Comparison of ENCODE assay signal across 13 cellular contexts in the genomic region with DNA sequence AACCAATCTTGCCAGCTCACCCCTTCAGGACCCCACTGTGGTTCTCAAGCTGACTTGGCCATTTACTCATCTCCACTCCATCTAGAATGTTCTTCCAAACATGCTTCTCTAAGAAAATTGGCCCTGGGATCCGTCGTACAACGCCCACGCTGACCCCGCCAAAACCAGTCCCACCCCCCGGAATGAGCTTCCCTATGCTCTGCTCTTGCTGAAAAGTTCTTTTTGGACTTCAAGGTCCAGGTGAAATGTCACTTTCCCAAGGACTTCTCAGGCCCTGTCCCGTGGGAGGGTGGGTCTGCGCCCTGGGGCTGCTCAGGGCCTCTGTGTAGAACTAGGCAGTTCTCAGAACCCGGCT. TPM values are rescaled to one million over a fixed set of nuclear protein-coding genes. Genes with fewer than 3 reads are reported as not detected.
DNase-seq lines count a peak whose midpoint lies in the region; ATAC-seq and TF ChIP-seq lines count a peak whose summit lies in the region.
"Had no signal": no experiment of that assay in that cellular context is flagged by ENCODE, and none has a peak within 500 bp of the region (broad histone marks: within the 10 kb centered on the region; RNA-seq: fewer than 3 reads in every experiment).

No MANE protein-coding gene starts in this region.

- no peak overlapping the region for H3K4me3 Mint-ChIP-seq in GM23338
- no peak overlapping the region for H3K4me3 Mint-ChIP-seq in activated naive CD4-positive, alpha-beta T cell treated with anti-CD3 and anti-CD28 coated beads, Interleukin-2, amount 10 ng/mL, durations not matched to agents 7 days and 5 days
- H3K4me3 Mint-ChIP-seq: B cell; CD4-positive, alpha-beta memory T cell had no signal

- no peaks in the 10 kb centered on the region for H3K9me3 Mint-ChIP-seq in GM23338
- H3K9me3 Mint-ChIP-seq in activated naive CD4-positive, alpha-beta T cell treated with anti-CD3 and anti-CD28 coated beads, Interleukin-2, amount 10 ng/mL, durations not matched to agents 7 days and 5 days = no peaks in the 10 kb centered on the region
- H3K9me3 Mint-ChIP-seq: CD4-positive, alpha-beta memory T cell had no signal

- peak overlapping the region; percentile 13; the same call in 1 of the 2 replicates for H3K9ac ChIP-seq in BLaER1

- H3K27ac ChIP-seq in BLaER1 = peak overlapping the region; percentile 53; the same call in 1 of the 2 replicates
- no peak overlapping the region for H3K27ac ChIP-seq in GM23338 (ENCODE audit: low read depth)
- peak overlapping the region; percentile 63 for H3K27ac ChIP-seq in angular gyrus (ENCODE audit: low read depth, low read length)
- H3K27ac ChIP-seq in muscle layer of duodenum (ENCODE audit: low read length) = peak overlapping the region; percentile 16
- H3K27ac ChIP-seq: SK-N-MC had no signal

- ATAC-seq in GM23338 (no peak), HG03354 (IDR thresholded peaks at IDR 0.05; ENCODE audit: poor library complexity, severe bottlenecking, unreplicated experiment) (no peak)

- H3K9me3 ChIP-seq in BLaER1 (no peaks in the 10 kb centered on the region), muscle layer of duodenum (ENCODE audit: control insufficient read depth in 1 of 2, low read length in 2 of 2) (no peaks in the 10 kb centered on the region)

- no peaks in the 10 kb centered on the region for H3K36me3 Mint-ChIP-seq in GM23338 (ENCODE audit: low read depth)
- no peaks in the 10 kb centered on the region for H3K36me3 Mint-ChIP-seq in activated naive CD4-positive, alpha-beta T cell treated with anti-CD3 and anti-CD28 coated beads, Interleukin-2, amount 10 ng/mL, durations not matched to agents 7 days and 5 days

- H3K4me1 Mint-ChIP-seq in GM23338 = peaks cover 13% of the 10 kb centered on the region; the same call in 2 of the 3 replicates
- H3K4me1 Mint-ChIP-seq in activated naive CD4-positive, alpha-beta T cell treated with anti-CD3 and anti-CD28 coated beads, Interleukin-2, amount 10 ng/mL, durations not matched to agents 7 days and 5 days = peaks cover 18% of the 10 kb centered on the region

- H3K27me3 ChIP-seq in BLaER1 (no peaks in the 10 kb centered on the region), GM23338 (ENCODE audit: insufficient read depth) (no peaks in the 10 kb centered on the region), muscle layer of duodenum (ENCODE audit: low read depth, low read length) (no peaks in the 10 kb centered on the region)

- H4K20me1 ChIP-seq in BLaER1 = peaks cover 98% of the 10 kb centered on the region
- no peaks in the 10 kb centered on the region for H4K20me1 ChIP-seq in GM23338 (replicated peaks; ENCODE audit: insufficient read depth)

- CTCF ChIA-PET in activated naive CD4-positive, alpha-beta T cell treated with anti-CD3 and anti-CD28 coated beads, Interleukin-2, amount 10 ng/mL, durations not matched to agents 7 days and 5 days (lab: Charles Lee) = no interaction called here

- peak overlapping the region; percentile 43; the same call in 1 of the 2 replicates for H2AFZ ChIP-seq in GM23338

- no peaks in the 10 kb centered on the region for H3K36me3 ChIP-seq in BLaER1
- no peaks in the 10 kb centered on the region; the same call in 1 of the 2 replicates for H3K36me3 ChIP-seq in GM23338 (ENCODE audit: insufficient read depth)
- no peaks in the 10 kb centered on the region for H3K36me3 ChIP-seq in muscle layer of duodenum (ENCODE audit: control insufficient read depth in 1 of 2, insufficient read depth in 2 of 2, low read length in 2 of 2)

- H3K4me3 ChIP-seq in BLaER1 (no peak overlapping the region), GM23338 (no peak overlapping the region), muscle layer of duodenum (ENCODE audit: low read depth in 1 of 2, low read length in 2 of 2) (no peak overlapping the region)
- H3K4me3 ChIP-seq: SK-N-MC had no signal

- peaks cover 7% of the 10 kb centered on the region for H3K27me3 Mint-ChIP-seq in GM23338 (ENCODE audit: insufficient read depth, low read depth, poor library complexity)
- no peaks in the 10 kb centered on the region for H3K27me3 Mint-ChIP-seq in activated naive CD4-positive, alpha-beta T cell treated with anti-CD3 and anti-CD28 coated beads, Interleukin-2, amount 10 ng/mL, durations not matched to agents 7 days and 5 days
- H3K27me3 Mint-ChIP-seq: CD4-positive, alpha-beta memory T cell had no signal

- no peaks in the 10 kb centered on the region; the same call in 1 of the 2 replicates for H3K79me2 ChIP-seq in GM23338 (replicated peaks; ENCODE audit: insufficient read depth)

- no peaks in the 10 kb centered on the region for H3K9me2 ChIP-seq in GM23338 (ENCODE audit: insufficient read depth)

- no peak overlapping the region for H3K27ac Mint-ChIP-seq in GM23338
- no peak overlapping the region for H3K27ac Mint-ChIP-seq in activated naive CD4-positive, alpha-beta T cell treated with anti-CD3 and anti-CD28 coated beads, Interleukin-2, amount 10 ng/mL, durations not matched to agents 7 days and 5 days
- H3K27ac Mint-ChIP-seq: B cell; CD4-positive, alpha-beta memory T cell had no signal

- DNase-seq in GM23338 (ENCODE audit: low spot score) (no peak), T1000 (lab: John Stamatoyannopoulos, UW) (no peak)
- DNase-seq in activated naive CD4-positive, alpha-beta T cell treated with anti-CD3 and anti-CD28 coated beads, Interleukin-2, amount 10 ng/mL, durations not matched to agents 7 days and 5 days = no peak
- DNase-seq: CD4-positive, alpha-beta memory T cell; NCI-H1105 treated with DMSO at 0.1 percent for 48 hours; NCI-H187; Right ventricle myocardium superior had no signal

- H3K4me1 ChIP-seq in BLaER1 (peaks cover 77% of the 10 kb centered on the region), GM23338 (ENCODE audit: insufficient read depth) (peaks cover 25% of the 10 kb centered on the region), muscle layer of duodenum (ENCODE audit: control insufficient read depth in 1 of 2, insufficient read depth in 2 of 2, low read length in 2 of 2) (peaks cover 0 to 6% of the 10 kb centered on the region in 2 donors)

- no peak for TF ChIP-seq CTCF in GM23338 (conservative IDR thresholded peaks at IDR 0.05; ENCODE audit: low read depth in 2 of 2)

- peak overlapping the region; percentile 58 for H3K4me2 ChIP-seq in BLaER1
- no peak overlapping the region for H3K4me2 ChIP-seq in GM23338

- 0 out of 2 replicates have a peak, but pooled peaks cover 21% of the 10 kb centered on the region for H3F3A ChIP-seq in GM23338 (replicated peaks; ENCODE audit: low read depth)

TF ChIP-seq in GM23338, 12 proteins besides CTCF, POLR2A, EP300 and RAD21 (continues in another document):
- TF ChIP-seq, protein P1, sequence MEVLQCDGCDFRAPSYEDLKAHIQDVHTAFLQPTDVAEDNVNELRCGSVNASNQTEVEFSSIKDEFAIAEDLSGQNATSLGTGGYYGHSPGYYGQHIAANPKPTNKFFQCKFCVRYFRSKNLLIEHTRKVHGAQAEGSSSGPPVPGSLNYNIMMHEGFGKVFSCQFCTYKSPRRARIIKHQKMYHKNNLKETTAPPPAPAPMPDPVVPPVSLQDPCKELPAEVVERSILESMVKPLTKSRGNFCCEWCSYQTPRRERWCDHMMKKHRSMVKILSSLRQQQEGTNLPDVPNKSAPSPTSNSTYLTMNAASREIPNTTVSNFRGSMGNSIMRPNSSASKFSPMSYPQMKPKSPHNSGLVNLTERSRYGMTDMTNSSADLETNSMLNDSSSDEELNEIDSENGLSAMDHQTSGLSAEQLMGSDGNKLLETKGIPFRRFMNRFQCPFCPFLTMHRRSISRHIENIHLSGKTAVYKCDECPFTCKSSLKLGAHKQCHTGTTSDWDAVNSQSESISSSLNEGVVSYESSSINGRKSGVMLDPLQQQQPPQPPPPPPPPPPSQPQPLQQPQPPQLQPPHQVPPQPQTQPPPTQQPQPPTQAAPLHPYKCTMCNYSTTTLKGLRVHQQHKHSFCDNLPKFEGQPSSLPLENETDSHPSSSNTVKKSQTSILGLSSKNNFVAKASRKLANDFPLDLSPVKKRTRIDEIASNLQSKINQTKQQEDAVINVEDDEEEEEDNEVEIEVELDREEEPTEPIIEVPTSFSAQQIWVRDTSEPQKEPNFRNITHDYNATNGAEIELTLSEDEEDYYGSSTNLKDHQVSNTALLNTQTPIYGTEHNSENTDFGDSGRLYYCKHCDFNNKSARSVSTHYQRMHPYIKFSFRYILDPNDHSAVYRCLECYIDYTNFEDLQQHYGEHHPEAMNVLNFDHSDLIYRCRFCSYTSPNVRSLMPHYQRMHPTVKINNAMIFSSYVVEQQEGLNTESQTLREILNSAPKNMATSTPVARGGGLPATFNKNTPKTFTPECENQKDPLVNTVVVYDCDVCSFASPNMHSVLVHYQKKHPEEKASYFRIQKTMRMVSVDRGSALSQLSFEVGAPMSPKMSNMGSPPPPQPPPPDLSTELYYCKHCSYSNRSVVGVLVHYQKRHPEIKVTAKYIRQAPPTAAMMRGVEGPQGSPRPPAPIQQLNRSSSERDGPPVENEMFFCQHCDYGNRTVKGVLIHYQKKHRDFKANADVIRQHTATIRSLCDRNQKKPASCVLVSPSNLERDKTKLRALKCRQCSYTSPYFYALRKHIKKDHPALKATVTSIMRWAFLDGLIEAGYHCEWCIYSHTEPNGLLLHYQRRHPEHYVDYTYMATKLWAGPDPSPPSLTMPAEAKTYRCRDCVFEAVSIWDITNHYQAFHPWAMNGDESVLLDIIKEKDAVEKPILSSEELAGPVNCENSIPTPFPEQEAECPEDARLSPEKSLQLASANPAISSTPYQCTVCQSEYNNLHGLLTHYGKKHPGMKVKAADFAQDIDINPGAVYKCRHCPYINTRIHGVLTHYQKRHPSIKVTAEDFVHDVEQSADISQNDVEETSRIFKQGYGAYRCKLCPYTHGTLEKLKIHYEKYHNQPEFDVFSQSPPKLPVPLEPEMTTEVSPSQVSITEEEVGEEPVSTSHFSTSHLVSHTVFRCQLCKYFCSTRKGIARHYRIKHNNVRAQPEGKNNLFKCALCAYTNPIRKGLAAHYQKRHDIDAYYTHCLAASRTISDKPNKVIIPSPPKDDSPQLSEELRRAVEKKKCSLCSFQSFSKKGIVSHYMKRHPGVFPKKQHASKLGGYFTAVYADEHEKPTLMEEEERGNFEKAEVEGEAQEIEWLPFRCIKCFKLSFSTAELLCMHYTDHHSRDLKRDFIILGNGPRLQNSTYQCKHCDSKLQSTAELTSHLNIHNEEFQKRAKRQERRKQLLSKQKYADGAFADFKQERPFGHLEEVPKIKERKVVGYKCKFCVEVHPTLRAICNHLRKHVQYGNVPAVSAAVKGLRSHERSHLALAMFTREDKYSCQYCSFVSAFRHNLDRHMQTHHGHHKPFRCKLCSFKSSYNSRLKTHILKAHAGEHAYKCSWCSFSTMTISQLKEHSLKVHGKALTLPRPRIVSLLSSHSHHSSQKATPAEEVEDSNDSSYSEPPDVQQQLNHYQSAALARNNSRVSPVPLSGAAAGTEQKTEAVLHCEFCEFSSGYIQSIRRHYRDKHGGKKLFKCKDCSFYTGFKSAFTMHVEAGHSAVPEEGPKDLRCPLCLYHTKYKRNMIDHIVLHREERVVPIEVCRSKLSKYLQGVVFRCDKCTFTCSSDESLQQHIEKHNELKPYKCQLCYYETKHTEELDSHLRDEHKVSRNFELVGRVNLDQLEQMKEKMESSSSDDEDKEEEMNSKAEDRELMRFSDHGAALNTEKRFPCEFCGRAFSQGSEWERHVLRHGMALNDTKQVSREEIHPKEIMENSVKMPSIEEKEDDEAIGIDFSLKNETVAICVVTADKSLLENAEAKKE (CRISPR knock-in tag; IDR thresholded peaks at IDR 0.05) = no peak
- no peak for TF ChIP-seq CREB1 (CRISPR knock-in tag; IDR thresholded peaks at IDR 0.05; ENCODE audit: low read depth)

RNA-seq across cellular contexts. Expression of a gene that starts 9.9 kb away (rescaled TPM):
- 32.8 and 38.8 TPM in 2 replicates for total RNA-seq in GM23338 (2014; rRNA removed; shearing (Covaris generic))
- polyA plus RNA-seq in GM23338 (2016; fragmentation: Nextera tagmentation; extraction: Ambion mirVana) = 36.7 and 39.2 TPM in 2 replicates
